Comparison of ENCODE assay signal across 9 cellular contexts in genomic region chr3:108489776-108490175, GRCh38.
A peak's percentile ranks its signal among the peaks of the same experiment; 100 is the strongest.
DNase-seq lines count a peak whose midpoint lies in the region; ATAC-seq and TF ChIP-seq lines count a peak whose summit lies in the region.
"Had no signal": no experiment of that assay in that cellular context is flagged by ENCODE, and none has a peak within 500 bp of the region (broad histone marks: within the 10 kb centered on the region; RNA-seq: fewer than 3 reads in every experiment).

No MANE protein-coding gene starts in this region.

- H3K4me3 ChIP-seq in cardiac fibroblast (replicated peaks in 1 of 2; ENCODE audit: low read depth in 2 of 2, low read length in 2 of 2), result no peak overlapping the region

- no peaks in the 10 kb centered on the region for H3K4me1 Mint-ChIP-seq in stimulated activated naive CD8-positive, alpha-beta T cell treated with anti-CD3 and anti-CD28 coated beads, Interleukin-15, amount 100 ng/mL, for 72 hours

- H3K4me3 Mint-ChIP-seq in stimulated activated naive CD8-positive, alpha-beta T cell treated with anti-CD3 and anti-CD28 coated beads, Interleukin-15, amount 100 ng/mL, for 72 hours, result no peak overlapping the region
- H3K4me3 Mint-ChIP-seq: activated naive CD8-positive, alpha-beta T cell treated with anti-CD3 and anti-CD28 coated beads, Interleukin-2, amount 10 ng/mL, durations not matched to agents 7 days and 5 days had no signal

- TF ChIP-seq CTCF in cardiac fibroblast (IDR thresholded peaks at IDR 0.05; ENCODE audit: low read depth, low read length), result peak; percentile 68

- H3K27me3 Mint-ChIP-seq in stimulated activated naive CD8-positive, alpha-beta T cell treated with anti-CD3 and anti-CD28 coated beads, Interleukin-15, amount 100 ng/mL, for 72 hours, result no peaks in the 10 kb centered on the region

- no peak overlapping the region for H3K27ac Mint-ChIP-seq in stimulated activated naive CD8-positive, alpha-beta T cell treated with anti-CD3 and anti-CD28 coated beads, Interleukin-15, amount 100 ng/mL, for 72 hours
- H3K27ac Mint-ChIP-seq: activated naive CD8-positive, alpha-beta T cell treated with anti-CD3 and anti-CD28 coated beads, Interleukin-2, amount 10 ng/mL, durations not matched to agents 7 days and 5 days had no signal

- peak; percentile 52 for DNase-seq in EH (ENCODE audit: low read depth)
- DNase-seq in KBM-7, result peak; percentile 84
- peak; percentile 48 for DNase-seq in RPMI8226
- DNase-seq in cardiac fibroblast (ENCODE audit: low read depth in 2 of 2), result peak; percentile 71 to 73
- DNase-seq in kidney tubule cell (ENCODE audit: low spot score), result peak; percentile 62
- DNase-seq in stimulated activated naive CD8-positive, alpha-beta T cell treated with anti-CD3 and anti-CD28 coated beads, Interleukin-15, amount 100 ng/mL, for 72 hours, result peak; percentile 28 to 29
- no peak for DNase-seq in NK-92 treated with Interleukin-12 subunit alpha and Interleukin-12 subunit beta, amount 100 ng/mL, for 24 hours (lab: John Stamatoyannopoulos, UW)
- DNase-seq: activated naive CD8-positive, alpha-beta T cell treated with anti-CD3 and anti-CD28 coated beads, Interleukin-2, amount 10 ng/mL, durations not matched to agents 7 days and 5 days had no signal

- in situ Hi-C loops in KBM-7 (cut with MboI; ENCODE audit: low pct_unique_long_range_greater_than_20kb, low sequenced_read_pairs), result loop anchor here (25.0 kb wide), 1 partner anchor 423 kb away; no protein-coding TSS in a partner anchor

- no peaks in the 10 kb centered on the region for H3K9me3 Mint-ChIP-seq in stimulated activated naive CD8-positive, alpha-beta T cell treated with anti-CD3 and anti-CD28 coated beads, Interleukin-15, amount 100 ng/mL, for 72 hours
- H3K9me3 Mint-ChIP-seq: activated naive CD8-positive, alpha-beta T cell treated with anti-CD3 and anti-CD28 coated beads, Interleukin-2, amount 10 ng/mL, durations not matched to agents 7 days and 5 days had no signal

- peak; percentile 67 for ATAC-seq in GM21360 (IDR thresholded peaks at IDR 0.05; ENCODE audit: unreplicated experiment)
- ATAC-seq in stimulated activated naive CD8-positive, alpha-beta T cell treated with anti-CD3 and anti-CD28 coated beads, Interleukin-15, amount 100 ng/mL, for 72 hours, result peak; percentile 78
